In the genomic region with DNA sequence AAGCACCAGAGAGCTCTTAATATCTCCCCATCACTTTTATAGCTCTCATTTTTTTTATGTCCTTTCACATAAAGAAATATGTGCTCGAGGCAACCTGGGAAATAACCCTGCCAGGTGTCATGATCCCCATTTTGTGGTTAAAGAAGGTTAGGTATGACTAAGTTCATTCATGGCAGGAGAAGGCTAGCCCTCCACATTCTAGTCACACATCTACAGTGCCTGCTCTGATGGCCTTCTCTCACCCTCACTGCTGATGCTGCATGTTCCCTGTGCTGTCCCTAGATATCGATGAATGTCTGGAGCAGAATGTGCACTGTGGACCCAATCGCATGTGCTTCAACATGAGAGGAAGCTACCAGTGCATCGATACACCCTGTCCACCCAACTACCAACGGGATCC, we compare ENCODE assay signal across 11 cellular contexts.
DNase-seq lines count a peak whose midpoint lies in the region; ATAC-seq and TF ChIP-seq lines count a peak whose summit lies in the region.
"Had no signal": no experiment of that assay in that cellular context is flagged by ENCODE, and none has a peak within 500 bp of the region (broad histone marks: within the 10 kb centered on the region; RNA-seq: fewer than 3 reads in every experiment).

No MANE protein-coding gene starts in this region.

- POLR2A ChIA-PET in PC-3 (lab: Charles Lee; ENCODE audit: unreplicated experiment): no interaction called here

- H3K36me3 ChIP-seq in PC-3 (ENCODE audit: low read depth, low read length) (no peaks in the 10 kb centered on the region), osteoblast (ENCODE audit: insufficient read depth, low read length) (no peaks in the 10 kb centered on the region), H7 (replicated peaks; ENCODE audit: control insufficient read depth, insufficient read depth, low read length) (no peaks in the 10 kb centered on the region)
- H3K36me3 ChIP-seq: Peyer's patch had no signal

- CTCF ChIA-PET in PC-3 (lab: Charles Lee): no interaction called here

- H3K27ac ChIP-seq in PC-3 (ENCODE audit: low read length) (peak overlapping the region; percentile 100), osteoblast (ENCODE audit: low read depth, low read length) (peak overlapping the region; percentile 93)
- H3K27ac ChIP-seq: Peyer's patch had no signal

- peak; percentile 51 for ATAC-seq in GM19351 (IDR thresholded peaks at IDR 0.05; ENCODE audit: unreplicated experiment)
- peak; percentile 47 for ATAC-seq in HG02840 (IDR thresholded peaks at IDR 0.05; ENCODE audit: low FRiP score, unreplicated experiment)
- ATAC-seq in PC-3: peak; percentile 48

- no peaks in the 10 kb centered on the region for H4K20me1 ChIP-seq in PC-3 (ENCODE audit: low read length)
- no peaks in the 10 kb centered on the region for H4K20me1 ChIP-seq in osteoblast (ENCODE audit: insufficient read depth, low read length)

- H3K9me3 Mint-ChIP-seq in nephron progenitor cell: no peaks in the 10 kb centered on the region
- H3K9me3 Mint-ChIP-seq: naive B cell had no signal

- H3K9me2 ChIP-seq in PC-3 (replicated peaks; ENCODE audit: low read length): no peaks in the 10 kb centered on the region

- H3K4me3 Mint-ChIP-seq in nephron progenitor cell: no peak overlapping the region
- H3K4me3 Mint-ChIP-seq: naive B cell had no signal

- H3K4me2 ChIP-seq in PC-3 (ENCODE audit: low read length) (peak overlapping the region; percentile 79), osteoblast (ENCODE audit: insufficient read depth, low read length) (peak overlapping the region; percentile 82)

- no peak for TF ChIP-seq CTCF in PC-3 (conservative IDR thresholded peaks at IDR 0.05; ENCODE audit: low read depth, low read length)
- no peak for TF ChIP-seq CTCF in osteoblast (IDR thresholded peaks at IDR 0.05; ENCODE audit: extremely low read depth, low read depth, low read length)
- TF ChIP-seq CTCF in nephron progenitor cell (IDR thresholded peaks at IDR 0.05): no peak

- H2AFZ ChIP-seq in PC-3 (ENCODE audit: low read length) (peak overlapping the region; percentile 29; the same call in 1 of the 2 replicates), osteoblast (ENCODE audit: low read length) (peak overlapping the region; percentile 31)

- H3K9me3 ChIP-seq in PC-3 (ENCODE audit: low read length): no peaks in the 10 kb centered on the region
- no peaks in the 10 kb centered on the region for H3K9me3 ChIP-seq in osteoblast (ENCODE audit: low read depth, low read length)
- H3K9me3 ChIP-seq: Peyer's patch had no signal

- H3K36me3 Mint-ChIP-seq in nephron progenitor cell (ENCODE audit: low read depth): peaks cover 59% of the 10 kb centered on the region
- H3K36me3 Mint-ChIP-seq: naive B cell had no signal

- intact Hi-C loops in PC-3 (cut with micrococcal nuclease): no loop called here

- H3K4me3 ChIP-seq in PC-3 (ENCODE audit: low read length): peak overlapping the region; percentile 47
- peak overlapping the region; percentile 48 for H3K4me3 ChIP-seq in osteoblast (ENCODE audit: insufficient read depth, low read length)
- no peak overlapping the region for H3K4me3 ChIP-seq in H7 (ENCODE audit: insufficient read depth, low read depth, low read length)
- H3K4me3 ChIP-seq: Peyer's patch had no signal

- peaks cover 8% of the 10 kb centered on the region for H3F3A ChIP-seq in PC-3 (ENCODE audit: low read length, unreplicated experiment)

- H3K4me1 Mint-ChIP-seq in nephron progenitor cell: no peaks in the 10 kb centered on the region

- no TSS peak for BruUV-seq in PC-3 (replicated peaks; lab: Mats Ljungman, UMichigan)

- H3K9ac ChIP-seq in PC-3 (ENCODE audit: low read length): peak overlapping the region; percentile 87

- H3K27me3 ChIP-seq in PC-3 (ENCODE audit: low read length): no peaks in the 10 kb centered on the region
- no peaks in the 10 kb centered on the region for H3K27me3 ChIP-seq in osteoblast (ENCODE audit: insufficient read depth, low read length)
- no peaks in the 10 kb centered on the region for H3K27me3 ChIP-seq in H7 (ENCODE audit: control insufficient read depth, insufficient read depth, low read length)
- H3K27me3 ChIP-seq: Peyer's patch had no signal

- DNase-seq in PC-3 (peak; percentile 83), osteoblast (ENCODE audit: insufficient read length, low spot score, missing footprints) (no peak), dermis blood vessel endothelial cell (no peak), NCI-H2081 (lab: John Stamatoyannopoulos, UW) (no peak), H7 (no peak), nephron progenitor cell (no peak)
- DNase-seq: GDM1, naive B cell, Peyer's patch had no signal

- H3K27ac Mint-ChIP-seq in nephron progenitor cell: no peak overlapping the region

- peaks cover 73% of the 10 kb centered on the region for H3K4me1 ChIP-seq in PC-3 (ENCODE audit: insufficient read depth, low read length)
- peaks cover 57% of the 10 kb centered on the region for H3K4me1 ChIP-seq in osteoblast (ENCODE audit: insufficient read depth, low read length)
- H3K4me1 ChIP-seq: Peyer's patch had no signal

- H3K79me2 ChIP-seq in PC-3 (ENCODE audit: low read length): no peaks in the 10 kb centered on the region
- no peaks in the 10 kb centered on the region for H3K79me2 ChIP-seq in osteoblast (ENCODE audit: insufficient read depth, low read length)

- no peaks in the 10 kb centered on the region for H3K27me3 Mint-ChIP-seq in nephron progenitor cell (ENCODE audit: low read depth, poor library complexity)
